ENCODE assay signal across 1 cellular context in the genomic region with DNA sequence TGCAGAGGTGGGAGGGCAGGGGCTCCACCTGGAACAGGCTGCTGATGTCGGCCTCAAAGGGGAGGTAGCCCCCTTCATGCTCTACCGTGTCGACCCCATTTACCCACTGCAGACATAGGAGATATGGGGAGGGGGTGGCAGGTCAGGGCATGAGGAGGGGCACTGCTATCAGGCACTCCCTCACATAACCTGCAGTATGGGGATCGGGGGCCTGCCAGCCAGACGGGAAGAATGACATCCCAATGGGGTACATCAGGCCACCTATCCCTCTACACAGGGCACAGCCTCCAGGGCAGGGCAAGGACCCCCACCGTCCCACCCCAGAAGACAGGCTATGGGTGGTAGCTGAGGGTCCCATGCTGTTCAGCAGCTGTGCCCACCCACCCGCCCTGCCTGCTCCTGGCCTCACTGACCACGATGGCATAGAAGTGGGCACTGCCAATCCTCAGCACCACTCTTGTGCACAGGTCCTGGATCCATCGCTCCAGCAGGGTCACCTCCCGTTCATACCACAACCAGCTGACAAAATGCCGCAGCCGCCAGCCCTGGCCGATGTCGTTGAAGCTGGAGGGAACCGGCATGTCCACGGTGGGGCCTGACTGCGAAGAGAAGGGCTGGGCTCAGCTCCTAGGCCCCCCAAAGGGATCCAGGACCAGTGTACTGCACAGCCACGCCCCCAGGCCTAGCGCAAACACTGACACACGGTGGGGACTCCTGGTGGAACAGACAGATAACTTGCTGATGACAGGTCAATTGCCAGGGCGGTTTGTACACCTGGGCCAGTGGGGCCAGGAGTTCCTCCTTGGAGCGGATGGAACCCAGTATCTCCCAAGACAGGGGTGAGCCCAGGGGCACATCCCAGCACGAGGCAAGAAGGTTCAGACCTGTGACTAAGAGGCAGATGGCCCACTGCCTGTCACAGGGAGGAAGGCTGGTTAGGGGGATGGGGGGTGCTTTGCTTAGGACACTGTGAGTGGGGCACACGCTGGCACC.
TF ChIP-seq lines count a peak whose summit lies in the region.

No MANE protein-coding gene starts in this region.

TF ChIP-seq in HCT116, 20 proteins besides CTCF, POLR2A, EP300 and RAD21 (continued from another document):
- TF ChIP-seq, protein P1, sequence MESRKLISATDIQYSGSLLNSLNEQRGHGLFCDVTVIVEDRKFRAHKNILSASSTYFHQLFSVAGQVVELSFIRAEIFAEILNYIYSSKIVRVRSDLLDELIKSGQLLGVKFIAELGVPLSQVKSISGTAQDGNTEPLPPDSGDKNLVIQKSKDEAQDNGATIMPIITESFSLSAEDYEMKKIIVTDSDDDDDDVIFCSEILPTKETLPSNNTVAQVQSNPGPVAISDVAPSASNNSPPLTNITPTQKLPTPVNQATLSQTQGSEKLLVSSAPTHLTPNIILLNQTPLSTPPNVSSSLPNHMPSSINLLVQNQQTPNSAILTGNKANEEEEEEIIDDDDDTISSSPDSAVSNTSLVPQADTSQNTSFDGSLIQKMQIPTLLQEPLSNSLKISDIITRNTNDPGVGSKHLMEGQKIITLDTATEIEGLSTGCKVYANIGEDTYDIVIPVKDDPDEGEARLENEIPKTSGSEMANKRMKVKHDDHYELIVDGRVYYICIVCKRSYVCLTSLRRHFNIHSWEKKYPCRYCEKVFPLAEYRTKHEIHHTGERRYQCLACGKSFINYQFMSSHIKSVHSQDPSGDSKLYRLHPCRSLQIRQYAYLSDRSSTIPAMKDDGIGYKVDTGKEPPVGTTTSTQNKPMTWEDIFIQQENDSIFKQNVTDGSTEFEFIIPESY (IDR thresholded peaks at IDR 0.05; ENCODE audit: extremely low read depth, insufficient replicate concordance, low read length) = no peak
- TF ChIP-seq, protein P2, sequence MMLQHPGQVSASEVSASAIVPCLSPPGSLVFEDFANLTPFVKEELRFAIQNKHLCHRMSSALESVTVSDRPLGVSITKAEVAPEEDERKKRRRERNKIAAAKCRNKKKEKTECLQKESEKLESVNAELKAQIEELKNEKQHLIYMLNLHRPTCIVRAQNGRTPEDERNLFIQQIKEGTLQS (IDR thresholded peaks at IDR 0.05) = no peak
- TF ChIP-seq SIN3A (IDR thresholded peaks at IDR 0.05; ENCODE audit: low read depth) (no peak), TCF7L2 (IDR thresholded peaks at IDR 0.05; ENCODE audit: borderline replicate concordance, extremely low read depth, insufficient read depth, insufficient read length) (no peak), EZH2phosphoT487 (IDR thresholded peaks at IDR 0.05; ENCODE audit: borderline replicate concordance) (no peak), ZFX (IDR thresholded peaks at IDR 0.05) (no peak), FOSL1 (IDR thresholded peaks at IDR 0.05; ENCODE audit: low read depth) (no peak)
